In the genomic region with DNA sequence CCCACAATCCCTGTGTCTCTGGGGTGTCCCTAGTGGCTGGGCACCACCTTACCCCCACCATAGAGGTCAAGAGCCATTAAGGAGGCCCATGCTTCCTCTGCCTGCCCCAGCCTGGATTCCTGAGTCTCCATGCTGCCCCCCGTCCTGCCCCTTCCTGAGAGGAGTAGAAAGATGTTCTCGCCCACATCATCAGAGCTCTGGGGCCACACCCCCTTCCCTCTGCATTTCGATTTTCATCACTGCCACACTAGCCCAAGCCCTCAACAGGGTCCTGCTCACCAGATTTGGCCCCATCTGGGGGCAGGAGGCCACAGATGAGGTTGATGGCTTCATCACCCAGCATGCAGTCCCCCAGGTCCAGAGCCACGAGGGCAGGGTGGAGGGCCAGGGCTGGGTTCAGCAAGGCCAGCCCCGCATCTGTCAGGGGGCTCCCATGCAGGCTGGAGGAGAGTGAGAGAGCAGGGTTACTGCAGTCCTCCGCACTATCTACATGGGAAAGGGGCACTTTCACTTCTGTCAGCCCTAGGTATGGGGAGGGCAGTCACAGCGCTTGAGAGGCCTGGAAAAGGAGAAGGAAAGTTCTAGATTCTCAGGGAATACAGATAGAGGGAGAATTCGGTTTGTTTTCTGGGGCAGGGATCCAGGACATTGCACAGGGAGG, we compare ENCODE assay signal across 12 cellular contexts. TPM values are rescaled to one million over a fixed set of nuclear protein-coding genes. Genes with fewer than 3 reads are reported as not detected.
DNase-seq lines count a peak whose midpoint lies in the region; ATAC-seq and TF ChIP-seq lines count a peak whose summit lies in the region.
"Had no signal": no experiment of that assay in that cellular context is flagged by ENCODE, and none has a peak within 500 bp of the region (broad histone marks: within the 10 kb centered on the region; RNA-seq: fewer than 3 reads in every experiment).

No MANE protein-coding gene starts in this region.

- DNase-seq in activated T-cell treated with anti-CD3 and anti-CD28 coated beads, Interleukin-2, amount 50 U/mL, for 4 hours, result no peak
- DNase-seq in activated T-cell treated with anti-CD3 and anti-CD28 coated beads, Interleukin-2, amount 50 U/mL, for 48 hours, result no peak
- DNase-seq in WTC11 (ENCODE audit: low spot score) (no peak), glutamatergic neuron (no peak), occipital lobe (lab: John Stamatoyannopoulos, UW) (no peak), NCI-H1105 (lab: John Stamatoyannopoulos, UW) (no peak)
- no peak for DNase-seq in stimulated activated naive B cell treated with anti-CD40 and anti-IgM and Interleukin-4, amounts not matched to agents 10 μg/mL and 1 μg/mL and 100 μg/mL, for 72 hours
- DNase-seq: effector memory CD4-positive, alpha-beta T cell; NCI-H2171 had no signal

- no peak overlapping the region for H3K27ac ChIP-seq in gastroesophageal sphincter
- H3K27ac ChIP-seq: KMS-11 had no signal

- no peak for ATAC-seq in activated T-cell treated with anti-CD3 and anti-CD28 coated beads, Interleukin-2, amount 50 U/mL, for 4 hours
- ATAC-seq in WTC11, result no peak
- ATAC-seq in stimulated activated naive B cell treated with anti-CD40 and anti-IgM and Interleukin-4, amounts not matched to agents 10 μg/mL and 1 μg/mL and 100 μg/mL, for 72 hours (replicated peaks), result no peak
- no peak for ATAC-seq in gastroesophageal sphincter

- peaks cover 16% of the 10 kb centered on the region for H3K4me1 Mint-ChIP-seq in activated T-cell treated with anti-CD3 and anti-CD28 coated beads, Interleukin-2, amount 50 U/mL, for 4 hours (ENCODE audit: low read depth)
- peaks cover 25% of the 10 kb centered on the region for H3K4me1 Mint-ChIP-seq in WTC11
- peaks cover 9% of the 10 kb centered on the region for H3K4me1 Mint-ChIP-seq in glutamatergic neuron (ENCODE audit: low read depth, unreplicated experiment)
- peaks cover 32 to 41% of the 10 kb centered on the region in 2 donors for H3K4me1 Mint-ChIP-seq in stimulated activated naive B cell treated with anti-CD40 and anti-IgM and Interleukin-4, amounts not matched to agents 10 μg/mL and 1 μg/mL and 100 μg/mL, for 72 hours

- H3K4me3 ChIP-seq in gastroesophageal sphincter, result no peak overlapping the region

- peaks cover 14% of the 10 kb centered on the region for H3K36me3 Mint-ChIP-seq in activated T-cell treated with anti-CD3 and anti-CD28 coated beads, Interleukin-2, amount 50 U/mL, for 4 hours (ENCODE audit: insufficient read depth)
- H3K36me3 Mint-ChIP-seq in WTC11 (peaks cover 30% of the 10 kb centered on the region), glutamatergic neuron (ENCODE audit: unreplicated experiment) (peaks cover 4% of the 10 kb centered on the region)
- H3K36me3 Mint-ChIP-seq in stimulated activated naive B cell treated with anti-CD40 and anti-IgM and Interleukin-4, amounts not matched to agents 10 μg/mL and 1 μg/mL and 100 μg/mL, for 72 hours, result peaks cover 22 to 39% of the 10 kb centered on the region in 2 donors

- CTCF ChIA-PET in WTC11 (lab: Charles Lee), result interaction anchor here (0.5 to 4.6 kb wide), 8 partner anchors 14 to 361 kb away, joined by 3 to 75 read pairs (median 6); a partner anchor contains a TSS

- peak overlapping the region; percentile 82 for H3K4me3 Mint-ChIP-seq in activated T-cell treated with anti-CD3 and anti-CD28 coated beads, Interleukin-2, amount 50 U/mL, for 4 hours
- peak overlapping the region; percentile 88 for H3K4me3 Mint-ChIP-seq in WTC11
- peak overlapping the region; percentile 91 for H3K4me3 Mint-ChIP-seq in glutamatergic neuron (ENCODE audit: unreplicated experiment)
- peak overlapping the region; percentile 80 to 86 for H3K4me3 Mint-ChIP-seq in stimulated activated naive B cell treated with anti-CD40 and anti-IgM and Interleukin-4, amounts not matched to agents 10 μg/mL and 1 μg/mL and 100 μg/mL, for 72 hours

- POLR2A ChIA-PET in WTC11 (lab: Charles Lee), result no interaction called here

- peaks cover 0 to 46% (median 16%) of the 10 kb centered on the region in 3 donors for H3K4me1 ChIP-seq in gastroesophageal sphincter

- H3K27me3 Mint-ChIP-seq in activated T-cell treated with anti-CD3 and anti-CD28 coated beads, Interleukin-2, amount 50 U/mL, for 4 hours (ENCODE audit: low read depth), result peaks cover 18% of the 10 kb centered on the region
- peaks cover 28% of the 10 kb centered on the region for H3K27me3 Mint-ChIP-seq in WTC11 (ENCODE audit: low read depth)
- H3K27me3 Mint-ChIP-seq in glutamatergic neuron (ENCODE audit: unreplicated experiment), result peaks cover 20% of the 10 kb centered on the region
- peaks cover 18 to 22% of the 10 kb centered on the region in 2 donors for H3K27me3 Mint-ChIP-seq in stimulated activated naive B cell treated with anti-CD40 and anti-IgM and Interleukin-4, amounts not matched to agents 10 μg/mL and 1 μg/mL and 100 μg/mL, for 72 hours

- peaks cover 7% of the 10 kb centered on the region for H3K27me3 ChIP-seq in gastroesophageal sphincter

- TF ChIP-seq EP300 in gastroesophageal sphincter (IDR thresholded peaks at IDR 0.05), result no peak

- TF ChIP-seq CTCF in WTC11 (IDR thresholded peaks at IDR 0.05), result no peak
- no peak for TF ChIP-seq CTCF in glutamatergic neuron (IDR thresholded peaks at IDR 0.05; ENCODE audit: partially characterized antibody, unreplicated experiment)
- TF ChIP-seq CTCF in gastroesophageal sphincter (IDR thresholded peaks at IDR 0.05), result no peak

- H3K36me3 ChIP-seq in gastroesophageal sphincter, result peaks cover 0 to 55% of the 10 kb centered on the region in 2 donors

- TF ChIP-seq POLR2A in gastroesophageal sphincter (IDR thresholded peaks at IDR 0.05), result no peak

- no peaks in the 10 kb centered on the region for H3K9me3 Mint-ChIP-seq in activated T-cell treated with anti-CD3 and anti-CD28 coated beads, Interleukin-2, amount 50 U/mL, for 4 hours
- H3K9me3 Mint-ChIP-seq in WTC11 (no peaks in the 10 kb centered on the region), glutamatergic neuron (ENCODE audit: unreplicated experiment) (peaks cover 6% of the 10 kb centered on the region)
- no peaks in the 10 kb centered on the region for H3K9me3 Mint-ChIP-seq in stimulated activated naive B cell treated with anti-CD40 and anti-IgM and Interleukin-4, amounts not matched to agents 10 μg/mL and 1 μg/mL and 100 μg/mL, for 72 hours

- WGBS in gastroesophageal sphincter (ENCODE audit: low coverage in 1 of 2), 2 donors, result 56% methylated on average over 3 of the region's 8 CpGs; no CpG with 5 or more reads in 1 of the 2 donors

- no peaks in the 10 kb centered on the region for H3K9me3 ChIP-seq in gastroesophageal sphincter
- H3K9me3 ChIP-seq: HAP-1 had no signal

- H3K27ac Mint-ChIP-seq in WTC11 (no peak overlapping the region), glutamatergic neuron (ENCODE audit: unreplicated experiment) (peak overlapping the region; percentile 63)
- peak overlapping the region; percentile 81 for H3K27ac Mint-ChIP-seq in stimulated activated naive B cell treated with anti-CD40 and anti-IgM and Interleukin-4, amounts not matched to agents 10 μg/mL and 1 μg/mL and 100 μg/mL, for 72 hours

TF ChIP-seq in WTC11, 78 proteins besides CTCF, POLR2A, EP300 and RAD21 (continues in another document):
- TF ChIP-seq GABPB1 (CRISPR knock-in tag; IDR thresholded peaks at IDR 0.05) (no peak), ZNF138 (CRISPR knock-in tag; conservative IDR thresholded peaks at IDR 0.05) (no peak), ZNF121 (CRISPR knock-in tag; IDR thresholded peaks at IDR 0.05) (no peak), JAZF1 (CRISPR knock-in tag; IDR thresholded peaks at IDR 0.05) (no peak), TEAD4 (CRISPR knock-in tag; IDR thresholded peaks at IDR 0.05) (no peak), NR3C1 (CRISPR knock-in tag; conservative IDR thresholded peaks at IDR 0.05; ENCODE audit: low read depth) (no peak)
- TF ChIP-seq, protein P1, sequence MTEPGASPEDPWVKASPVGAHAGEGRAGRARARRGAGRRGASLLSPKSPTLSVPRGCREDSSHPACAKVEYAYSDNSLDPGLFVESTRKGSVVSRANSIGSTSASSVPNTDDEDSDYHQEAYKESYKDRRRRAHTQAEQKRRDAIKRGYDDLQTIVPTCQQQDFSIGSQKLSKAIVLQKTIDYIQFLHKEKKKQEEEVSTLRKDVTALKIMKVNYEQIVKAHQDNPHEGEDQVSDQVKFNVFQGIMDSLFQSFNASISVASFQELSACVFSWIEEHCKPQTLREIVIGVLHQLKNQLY (CRISPR knock-in tag; IDR thresholded peaks at IDR 0.05), result no peak
- TF ChIP-seq, protein P2, sequence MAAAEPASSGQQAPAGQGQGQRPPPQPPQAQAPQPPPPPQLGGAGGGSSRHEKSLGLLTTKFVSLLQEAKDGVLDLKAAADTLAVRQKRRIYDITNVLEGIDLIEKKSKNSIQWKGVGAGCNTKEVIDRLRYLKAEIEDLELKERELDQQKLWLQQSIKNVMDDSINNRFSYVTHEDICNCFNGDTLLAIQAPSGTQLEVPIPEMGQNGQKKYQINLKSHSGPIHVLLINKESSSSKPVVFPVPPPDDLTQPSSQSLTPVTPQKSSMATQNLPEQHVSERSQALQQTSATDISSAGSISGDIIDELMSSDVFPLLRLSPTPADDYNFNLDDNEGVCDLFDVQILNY (CRISPR knock-in tag; IDR thresholded peaks at IDR 0.05), result no peak

RNA-seq across cellular contexts. Expression of a gene that starts 1.5 kb away (rescaled TPM):
- total RNA-seq in activated T-cell treated with anti-CD3 and anti-CD28 coated beads, Interleukin-2, amount 50 U/mL, for 4 hours, result under 1 TPM; 0.16 to 0.47 (median 0.20) TPM
- total RNA-seq in WTC11 (2021) (0.73 to 1.4 TPM (median 0.76 TPM) in 3 replicates), glutamatergic neuron (ENCODE audit: unreplicated experiment) (1.2 TPM), occipital lobe (2.7 TPM), gastroesophageal sphincter (under 1 TPM in 2 of 4 donors, not detected in 2; 0.16 to 0.31 TPM)

RNA-seq across cellular contexts. Expression of a gene that starts 8.1 kb away (rescaled TPM):
- total RNA-seq in activated T-cell treated with anti-CD3 and anti-CD28 coated beads, Interleukin-2, amount 50 U/mL, for 4 hours, result 10 to 100 TPM; 33.3 to 40.9 (median 35.4) TPM
- 79.1 to 82.4 TPM (median 81.3 TPM) in 3 replicates for total RNA-seq in WTC11 (2021)
- 198 TPM for total RNA-seq in glutamatergic neuron (ENCODE audit: unreplicated experiment)
- total RNA-seq in occipital lobe, result 71.4 TPM
- 100 to 1,000 TPM in 1 of 4 donors, 10 to 100 TPM in 3; 66.4 to 110 (median 82.8) TPM for total RNA-seq in gastroesophageal sphincter

RNA-seq across cellular contexts. Expression of a gene that starts 8.3 kb away (rescaled TPM):
- 100 to 1,000 TPM; 192 to 231 (median 200) TPM for total RNA-seq in activated T-cell treated with anti-CD3 and anti-CD28 coated beads, Interleukin-2, amount 50 U/mL, for 4 hours
- total RNA-seq in WTC11 (2021) (32.8 to 46.6 TPM (median 34.2 TPM) in 3 replicates), glutamatergic neuron (ENCODE audit: unreplicated experiment) (18.9 TPM), occipital lobe (22.0 TPM), gastroesophageal sphincter (10 to 100 TPM; 16.9 to 30.4 (median 24.7) TPM)

RNA-seq across cellular contexts. Expression of a gene that starts 31.2 kb away (rescaled TPM):
- 10 to 100 TPM; 45.5 to 52.8 (median 46.2) TPM for total RNA-seq in activated T-cell treated with anti-CD3 and anti-CD28 coated beads, Interleukin-2, amount 50 U/mL, for 4 hours
- total RNA-seq in WTC11 (2021) (40.2 to 40.8 TPM (median 40.4 TPM) in 3 replicates), glutamatergic neuron (ENCODE audit: unreplicated experiment) (30.9 TPM), occipital lobe (5.0 TPM), gastroesophageal sphincter (10 to 100 TPM; 20.1 to 36.0 (median 27.8) TPM)

RNA-seq across cellular contexts. Expression of a gene that starts 53.3 kb away (rescaled TPM):
- 1 to 10 TPM; 5.0 to 9.0 (median 6.7) TPM for total RNA-seq in activated T-cell treated with anti-CD3 and anti-CD28 coated beads, Interleukin-2, amount 50 U/mL, for 4 hours
- total RNA-seq in WTC11 (2021) (0.18 to 0.81 TPM (median 0.37 TPM) in 3 replicates), glutamatergic neuron (ENCODE audit: unreplicated experiment) (2.2 TPM), occipital lobe (7.3 TPM), gastroesophageal sphincter (under 1 TPM in 1 of 4 donors, not detected in 3; 0.54 TPM)
